Comparison of ENCODE assay signal across 9 cellular contexts in the genomic region with DNA sequence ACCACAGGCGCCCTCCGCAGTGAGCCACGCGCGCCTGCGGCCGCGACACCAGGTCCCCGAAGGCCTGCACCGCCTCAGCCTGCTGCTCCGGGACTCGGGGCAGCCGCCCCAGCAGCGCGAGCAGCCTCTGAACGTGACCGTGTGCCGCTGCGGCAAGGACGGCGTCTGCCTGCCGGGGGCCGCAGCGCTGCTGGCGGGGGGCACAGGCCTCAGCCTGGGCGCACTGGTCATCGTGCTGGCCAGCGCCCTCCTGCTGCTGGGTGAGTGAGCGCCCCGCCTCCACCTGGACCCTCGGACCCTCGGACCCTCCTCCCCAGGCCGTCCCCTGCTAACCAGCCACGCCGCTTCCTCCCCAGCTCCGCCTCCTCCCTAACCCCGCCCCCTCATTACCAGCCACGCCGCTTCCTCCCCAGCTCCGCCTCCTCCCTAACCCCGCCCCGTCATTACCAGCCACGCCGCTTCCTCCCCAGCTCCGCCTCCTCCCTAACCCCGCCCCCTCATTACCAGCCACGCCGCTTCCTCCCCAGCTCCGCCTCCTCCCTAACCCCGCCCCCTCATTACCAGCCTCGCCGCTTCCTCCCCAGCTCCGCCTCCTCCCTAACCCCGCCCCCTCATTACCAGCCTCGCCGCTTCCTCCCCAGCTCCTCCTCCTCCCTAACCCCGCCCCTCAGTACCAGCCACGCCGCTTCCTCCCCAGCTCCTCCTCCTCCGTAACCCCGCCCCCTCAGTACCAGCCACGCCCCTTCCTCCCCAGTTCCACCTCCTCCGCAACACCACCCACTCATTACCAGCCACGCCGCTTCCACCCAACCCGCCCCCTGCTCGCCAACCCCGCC. TPM values are rescaled to one million over a fixed set of nuclear protein-coding genes. Genes with fewer than 3 reads are reported as not detected.
DNase-seq lines count a peak whose midpoint lies in the region; TF ChIP-seq lines count a peak whose summit lies in the region.
"Not testable (repeated sequence)": the region's sequence is repeated elsewhere in the genome, so short reads cannot be mapped to it uniquely, and the experiment has no call there.
"Had no signal": no experiment of that assay in that cellular context is flagged by ENCODE, and none has a peak within 500 bp of the region (broad histone marks: within the 10 kb centered on the region; RNA-seq: fewer than 3 reads in every experiment).

No MANE protein-coding gene starts in this region.

- not testable (repeated sequence) for H3K36me3 ChIP-seq in esophagus squamous epithelium

- WGBS in esophagus squamous epithelium, 2 donors = 3 to 17% methylated on average over 10 to 13 of the region's 68 CpGs

- peak overlapping the region in 1 of 4 donors; percentile 25 for H3K27ac ChIP-seq in esophagus squamous epithelium

- peak overlapping the region; percentile 17 to 62 (median 36) for H3K4me3 ChIP-seq in esophagus squamous epithelium

- H3K27ac Mint-ChIP-seq in T-helper 2 cell treated with Interferon-gamma antibody and Interleukin-4, amounts not matched to agents 5 μg/mL and 100 μg/mL, for 36 hours = not testable (repeated sequence)

- H3K27me3 ChIP-seq in esophagus squamous epithelium = peaks cover 0 to 32% (median 0%) of the 10 kb centered on the region in 4 donors

- H3K4me1 ChIP-seq in esophagus squamous epithelium = peaks cover 8 to 18% (median 8%) of the 10 kb centered on the region in 3 donors

- not testable (repeated sequence) for H3K27me3 Mint-ChIP-seq in T-helper 2 cell treated with Interferon-gamma antibody and Interleukin-4, amounts not matched to agents 5 μg/mL and 100 μg/mL, for 36 hours (ENCODE audit: low read depth)

- not testable (repeated sequence) for H3K9me3 Mint-ChIP-seq in T-helper 2 cell treated with Interferon-gamma antibody and Interleukin-4, amounts not matched to agents 5 μg/mL and 100 μg/mL, for 36 hours

- not testable (repeated sequence) for TF ChIP-seq POLR2A in esophagus squamous epithelium (IDR thresholded peaks at IDR 0.05)

- DNase-seq in AG09319 (ENCODE audit: extremely low read depth, low read depth) (peak; percentile 94), GM19238 (ENCODE audit: insufficient read length, low spot score) (peak; percentile 68), NCI-H2171 (lab: John Stamatoyannopoulos, UW) (peak; percentile 46), esophagus squamous epithelium (lab: John Stamatoyannopoulos, UW) (peak; percentile 42), medulla oblongata (ENCODE audit: extremely low spot score) (peak; percentile 18)
- peak; percentile 63 for DNase-seq in T-helper 2 cell treated with Interferon-gamma antibody and Interleukin-4, amounts not matched to agents 5 μg/mL and 100 μg/mL, for 36 hours (ENCODE audit: low spot score)
- peak; percentile 65 for DNase-seq in activated gamma-delta T cell treated with anti-CD3 and anti-CD28 coated beads, Interleukin-2, amount 50 U/mL, for 16 hours (ENCODE audit: low read depth)
- peak; percentile 19 to 77 (median 52) for DNase-seq in stimulated activated CD4-positive, alpha-beta T cell treated with anti-CD3 and anti-CD28 coated beads, TNF-alpha, amount 100 ng/mL, for 24 hours (ENCODE audit: low read depth in 3 of 3)

- intact Hi-C loops in esophagus squamous epithelium (cut with DNase I) = not testable (repeated sequence)

- H3K36me3 Mint-ChIP-seq in T-helper 2 cell treated with Interferon-gamma antibody and Interleukin-4, amounts not matched to agents 5 μg/mL and 100 μg/mL, for 36 hours (ENCODE audit: low read depth) = not testable (repeated sequence)

- not testable (repeated sequence) for H3K4me3 Mint-ChIP-seq in T-helper 2 cell treated with Interferon-gamma antibody and Interleukin-4, amounts not matched to agents 5 μg/mL and 100 μg/mL, for 36 hours

- H3K4me1 Mint-ChIP-seq in T-helper 2 cell treated with Interferon-gamma antibody and Interleukin-4, amounts not matched to agents 5 μg/mL and 100 μg/mL, for 36 hours (ENCODE audit: low read depth) = not testable (repeated sequence)

- H3K9me3 ChIP-seq in esophagus squamous epithelium = not testable (repeated sequence)

- not testable (repeated sequence) for TF ChIP-seq CTCF in AG09319 (IDR thresholded peaks at IDR 0.05; ENCODE audit: low read depth, low read length); esophagus squamous epithelium (IDR thresholded peaks at IDR 0.05)

RNA-seq across cellular contexts. Expression of gene SLC22A31, which starts 7.9 kb away (rescaled TPM):
- total RNA-seq in esophagus squamous epithelium = not detected

RNA-seq across cellular contexts. Expression of gene CDH15, which starts 20.9 kb away (rescaled TPM):
- not detected for total RNA-seq in esophagus squamous epithelium
- total RNA-seq: thyroid gland had no signal

RNA-seq across cellular contexts. Expression of gene ZNF778, which starts 25.1 kb away (rescaled TPM):
- 10 to 100 TPM in 1 of 4 donors, 1 to 10 TPM in 3; 3.4 to 10.7 (median 6.5) TPM for total RNA-seq in esophagus squamous epithelium

Comparison
In these comparisons a context has a peak if more than half of its experiments do, and no peak if none do; other contexts are left out.
1. DNase-seq: peak in every context shown above with its lines; median percentile 94 in AG09319; 68 in GM19238; 65 in activated gamma-delta T cell treated with anti-CD3 and anti-CD28 coated beads, Interleukin-2, amount 50 U/mL, for 16 hours; 63 in T-helper 2 cell treated with Interferon-gamma antibody and Interleukin-4, amounts not matched to agents 5 μg/mL and 100 μg/mL, for 36 hours; 52 in stimulated activated CD4-positive, alpha-beta T cell treated with anti-CD3 and anti-CD28 coated beads, TNF-alpha, amount 100 ng/mL, for 24 hours; 46 in NCI-H2171; 42 in esophagus squamous epithelium; 18 in medulla oblongata.